Comparison of ENCODE assay signal across 8 cellular contexts in the genomic region with DNA sequence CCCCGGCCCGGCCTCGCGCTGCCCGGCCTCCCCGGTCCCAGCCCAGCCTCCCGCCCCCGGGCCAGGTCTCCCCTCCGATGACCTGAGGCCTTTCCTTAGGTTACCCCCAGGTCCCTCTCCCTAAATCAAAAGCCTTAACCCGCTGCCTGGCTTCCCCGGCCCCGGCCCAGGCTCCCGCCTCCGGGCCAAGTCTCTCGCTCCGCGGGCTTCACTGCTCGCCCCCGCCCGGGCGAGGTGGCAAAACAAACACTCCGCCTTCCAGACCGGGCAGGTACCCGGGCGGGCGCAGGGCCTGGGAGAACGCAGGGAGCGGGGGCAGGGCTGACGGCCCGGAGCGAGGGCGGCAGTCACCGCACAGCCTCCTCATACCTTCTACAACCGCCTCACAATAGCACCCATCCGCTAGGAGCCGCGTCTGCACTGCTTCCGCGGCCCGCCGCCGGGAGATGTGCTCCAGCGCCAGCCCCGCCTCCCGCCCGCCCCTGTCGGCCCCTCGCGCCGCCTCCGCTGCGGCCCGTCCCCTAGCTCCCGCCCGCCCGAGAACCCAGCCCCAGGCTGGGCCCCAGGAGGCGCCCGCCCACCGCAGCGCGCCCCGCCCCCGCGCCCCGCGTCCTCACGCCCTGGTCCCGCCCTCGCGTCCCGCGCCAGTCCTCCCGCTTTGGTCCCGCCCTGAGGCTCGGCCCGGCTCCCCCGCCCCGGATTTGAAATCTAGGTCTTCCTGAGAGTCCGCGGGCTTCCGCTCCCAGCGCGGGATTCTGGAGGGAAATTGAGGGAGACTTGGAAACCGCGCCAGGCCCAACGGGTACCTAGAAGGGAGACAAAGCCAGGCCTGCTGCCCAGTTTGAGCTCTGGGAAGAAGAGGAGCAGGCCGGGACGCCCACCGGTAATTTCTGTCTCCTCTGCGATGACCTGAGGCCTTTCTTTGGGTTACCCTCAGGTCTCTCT. TPM values are rescaled to one million over a fixed set of nuclear protein-coding genes. Genes with fewer than 3 reads are reported as not detected.
DNase-seq lines count a peak whose midpoint lies in the region; ATAC-seq and TF ChIP-seq lines count a peak whose summit lies in the region.

A gene (minus strand): TSS at position 422 of the 945 bp plus-strand sequence. CDS start 10,994 bp downstream, outside the sequence.
A gene with protein sequence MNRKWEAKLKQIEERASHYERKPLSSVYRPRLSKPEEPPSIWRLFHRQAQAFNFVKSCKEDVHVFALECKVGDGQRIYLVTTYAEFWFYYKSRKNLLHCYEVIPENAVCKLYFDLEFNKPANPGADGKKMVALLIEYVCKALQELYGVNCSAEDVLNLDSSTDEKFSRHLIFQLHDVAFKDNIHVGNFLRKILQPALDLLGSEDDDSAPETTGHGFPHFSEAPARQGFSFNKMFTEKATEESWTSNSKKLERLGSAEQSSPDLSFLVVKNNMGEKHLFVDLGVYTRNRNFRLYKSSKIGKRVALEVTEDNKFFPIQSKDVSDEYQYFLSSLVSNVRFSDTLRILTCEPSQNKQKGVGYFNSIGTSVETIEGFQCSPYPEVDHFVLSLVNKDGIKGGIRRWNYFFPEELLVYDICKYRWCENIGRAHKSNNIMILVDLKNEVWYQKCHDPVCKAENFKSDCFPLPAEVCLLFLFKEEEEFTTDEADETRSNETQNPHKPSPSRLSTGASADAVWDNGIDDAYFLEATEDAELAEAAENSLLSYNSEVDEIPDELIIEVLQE (plus strand): TSS at position 713 of the 945 bp plus-strand sequence. CDS start 7,403 bp downstream, outside the sequence.

- peak within 1 kb of the TSS; percentile 98 to 99 for H3K27ac ChIP-seq in right atrium auricular region
- peak within 1 kb of the TSS; percentile 91 to 92 for H3K27ac ChIP-seq in uterus

- peak; percentile 21 to 92 for TF ChIP-seq POLR2A in uterus (IDR thresholded peaks at IDR 0.05)

- H3K27ac Mint-ChIP-seq in T-helper 17 cell: peak within 1 kb of the TSS; percentile 98

- H3K27me3 Mint-ChIP-seq in T-helper 17 cell: no peaks in the 10 kb centered on the region

- peak within 1 kb of the TSS; percentile 98 for H3K4me3 Mint-ChIP-seq in T-helper 17 cell

- peak within 1 kb of the TSS; percentile 78 to 88 for H3K4me3 ChIP-seq in right atrium auricular region
- peak within 1 kb of the TSS; percentile 66 to 92 for H3K4me3 ChIP-seq in uterus

- no peaks in the 10 kb centered on the region for H3K27me3 ChIP-seq in right atrium auricular region
- H3K27me3 ChIP-seq in uterus: no peaks in the 10 kb centered on the region

- H3K36me3 ChIP-seq in right atrium auricular region: no peaks in the 10 kb centered on the region
- H3K36me3 ChIP-seq in uterus: no peaks in the 10 kb centered on the region

- H3K9me3 ChIP-seq in T-helper 17 cell (ENCODE audit: control insufficient read depth, low read length, poor library complexity, severe bottlenecking) (no peaks in the 10 kb centered on the region), right atrium auricular region (no peaks in the 10 kb centered on the region), uterus (no peaks in the 10 kb centered on the region)

- H3K4me1 ChIP-seq in right atrium auricular region (peaks cover 0 to 52% of the 10 kb centered on the region in 2 donors), uterus (peaks cover 0 to 8% of the 10 kb centered on the region in 2 donors)

- intact Hi-C loops in uterus (cut with DNase I; ENCODE audit: low total_unique reads): no loop called here

- TF ChIP-seq CTCF in right atrium auricular region (IDR thresholded peaks at IDR 0.05): peak; percentile 17 to 36
- TF ChIP-seq CTCF in uterus (IDR thresholded peaks at IDR 0.05): peak in 3 of 4 experiments; percentile 21 to 51 (median 45)

- DNase-seq in NCI-H187 (lab: John Stamatoyannopoulos, UW) (peak; percentile 76 to 82), T-helper 17 cell (peak; percentile 91 to 98 (median 98)), amygdala (lab: John Stamatoyannopoulos, UW) (peak; percentile 81 to 99 (median 95)), right atrium auricular region (ENCODE audit: low spot score) (peak; percentile 96), putamen (ENCODE audit: low spot score) (peak; percentile 97), uterus (peak; percentile 96 to 99)

- peaks cover 7% of the 10 kb centered on the region for H3K36me3 Mint-ChIP-seq in T-helper 17 cell (ENCODE audit: low read depth)

- peaks cover 39% of the 10 kb centered on the region for H3K4me1 Mint-ChIP-seq in T-helper 17 cell

- ATAC-seq in GM18502 (IDR thresholded peaks at IDR 0.05; ENCODE audit: poor library complexity, unreplicated experiment) (peak; percentile 83), HG02943 (IDR thresholded peaks at IDR 0.05; ENCODE audit: low read depth, unreplicated experiment) (peak; percentile 82), T-helper 17 cell (peak; percentile 91)

RNA-seq across cellular contexts. Expression of the first gene that starts in this region (rescaled TPM):
- total RNA-seq in T-helper 17 cell: 10 to 100 TPM in 1 of 2 donors, 1 to 10 TPM in 1; 8.6 to 18.5 TPM
- 10 to 100 TPM; 10.3 to 12.1 TPM for total RNA-seq in right atrium auricular region
- total RNA-seq in uterus: 10 to 100 TPM; 10.6 to 47.0 (median 17.6) TPM

RNA-seq across cellular contexts. Expression of the second gene that starts in this region (rescaled TPM):
- 1 to 10 TPM; 5.9 to 9.5 TPM for total RNA-seq in T-helper 17 cell
- 10 to 100 TPM in 1 of 2 donors, 1 to 10 TPM in 1; 7.1 to 15.2 TPM for total RNA-seq in right atrium auricular region
- 10 to 100 TPM; 25.1 to 43.5 (median 34.1) TPM for total RNA-seq in uterus

Comparison
In these comparisons a context has a peak if more than half of its experiments do, and no peak if none do; other contexts are left out.
1. Peak in every context shown above with its lines: DNase-seq, ATAC-seq, H3K4me3 ChIP-seq and H3K27ac ChIP-seq.